ENCODE assay signal across 11 cellular contexts in genomic region chr9:112299514-112299913, GRCh38. TPM values are rescaled to one million over a fixed set of nuclear protein-coding genes. Genes with fewer than 3 reads are reported as not detected.
DNase-seq lines count a peak whose midpoint lies in the region; ATAC-seq and TF ChIP-seq lines count a peak whose summit lies in the region.
"Had no signal": no experiment of that assay in that cellular context is flagged by ENCODE, and none has a peak within 500 bp of the region (broad histone marks: within the 10 kb centered on the region; RNA-seq: fewer than 3 reads in every experiment).

No MANE protein-coding gene starts in this region.

- peak overlapping the region; percentile 40 for H3K27ac Mint-ChIP-seq in nephron progenitor cell
- H3K27ac Mint-ChIP-seq in progenitor cell of endocrine pancreas, result no peak overlapping the region

- TF ChIP-seq EP300 in esophagus muscularis mucosa (IDR thresholded peaks at IDR 0.05), result no peak

- peak; percentile 43 for DNase-seq in EL
- DNase-seq in NCI-H69 (lab: John Stamatoyannopoulos, UW), result peak; percentile 28
- DNase-seq in nephron progenitor cell, result no peak
- DNase-seq in kidney glomerular epithelial cell (lab: John Stamatoyannopoulos, UW), result no peak
- no peak for DNase-seq in progenitor cell of endocrine pancreas (ENCODE audit: low spot score, unreplicated experiment)
- no peak for DNase-seq in NCI-H345 treated with DMSO at 0.1 percent for 48 hours (lab: John Stamatoyannopoulos, UW; ENCODE audit: unreplicated experiment)
- DNase-seq in esophagus muscularis mucosa (ENCODE audit: extremely low spot score), result no peak
- DNase-seq: activated T-cell treated with anti-CD3 and anti-CD28 coated beads, Interleukin-2, amount 50 U/mL, for 4 hours; NCI-H1105 treated with DMSO at 0.1 percent for 48 hours; posterior cingulate gyrus had no signal

- H3K27me3 Mint-ChIP-seq in nephron progenitor cell (ENCODE audit: low read depth, poor library complexity), result no peaks in the 10 kb centered on the region
- no peaks in the 10 kb centered on the region for H3K27me3 Mint-ChIP-seq in progenitor cell of endocrine pancreas

- H3K4me1 ChIP-seq in esophagus muscularis mucosa, result peaks cover 6 to 17% (median 10%) of the 10 kb centered on the region in 4 donors

- TF ChIP-seq CTCF in nephron progenitor cell (IDR thresholded peaks at IDR 0.05), result no peak
- no peak for TF ChIP-seq CTCF in progenitor cell of endocrine pancreas (IDR thresholded peaks at IDR 0.05; ENCODE audit: unreplicated experiment)
- TF ChIP-seq CTCF in esophagus muscularis mucosa (IDR thresholded peaks at IDR 0.05), result no peak

- no peak for TF ChIP-seq POLR2A in esophagus muscularis mucosa (IDR thresholded peaks at IDR 0.05; ENCODE audit: low read depth)

- H3K9me3 ChIP-seq in esophagus muscularis mucosa, result no peaks in the 10 kb centered on the region

- H3K36me3 ChIP-seq in esophagus muscularis mucosa, result peaks cover 0 to 3% (median 0%) of the 10 kb centered on the region in 4 donors

- H3K27me3 ChIP-seq in esophagus muscularis mucosa, result no peaks in the 10 kb centered on the region

- peaks cover 48% of the 10 kb centered on the region for H3K36me3 Mint-ChIP-seq in nephron progenitor cell (ENCODE audit: low read depth)
- H3K36me3 Mint-ChIP-seq in progenitor cell of endocrine pancreas (ENCODE audit: insufficient read depth), result peaks cover 16% of the 10 kb centered on the region

- no peak overlapping the region for H3K27ac ChIP-seq in esophagus muscularis mucosa (replicated peaks in 1 of 4)

- intact Hi-C loops in esophagus muscularis mucosa (cut with DNase I), result no loop called here

- H3K4me1 Mint-ChIP-seq in nephron progenitor cell, result peaks cover 14% of the 10 kb centered on the region
- peaks cover 14% of the 10 kb centered on the region for H3K4me1 Mint-ChIP-seq in progenitor cell of endocrine pancreas (ENCODE audit: low read depth)

- H3K4me3 Mint-ChIP-seq in nephron progenitor cell, result no peak overlapping the region
- H3K4me3 Mint-ChIP-seq in progenitor cell of endocrine pancreas (ENCODE audit: low read depth), result no peak overlapping the region
- H3K4me3 Mint-ChIP-seq: activated T-cell treated with anti-CD3 and anti-CD28 coated beads, Interleukin-2, amount 50 U/mL, for 4 hours had no signal

- no peak overlapping the region for H3K4me3 ChIP-seq in esophagus muscularis mucosa

- H3K9me3 Mint-ChIP-seq in nephron progenitor cell, result no peaks in the 10 kb centered on the region
- H3K9me3 Mint-ChIP-seq in progenitor cell of endocrine pancreas (ENCODE audit: low read depth), result no peaks in the 10 kb centered on the region
- H3K9me3 Mint-ChIP-seq: activated T-cell treated with anti-CD3 and anti-CD28 coated beads, Interleukin-2, amount 50 U/mL, for 4 hours had no signal

- ATAC-seq in esophagus mucosa, result peak; percentile 91
- ATAC-seq: activated T-cell treated with anti-CD3 and anti-CD28 coated beads, Interleukin-2, amount 50 U/mL, for 4 hours had no signal

RNA-seq across cellular contexts. Expression of gene PTBP3, which starts 33.9 kb away (rescaled TPM):
- total RNA-seq in esophagus mucosa (165 TPM), progenitor cell of endocrine pancreas (67.1 and 72.8 TPM in 2 replicates), esophagus muscularis mucosa (10 to 100 TPM; 19.9 to 31.1 (median 25.5) TPM)

Comparison
In these comparisons a context has a peak if more than half of its experiments do, and no peak if none do; other contexts are left out.
1. DNase-seq: peak in EL (single experiment) and NCI-H69 (single experiment); none in nephron progenitor cell (single experiment), kidney glomerular epithelial cell (single experiment), progenitor cell of endocrine pancreas (single experiment), NCI-H345 treated with DMSO at 0.1 percent for 48 hours (single experiment) and esophagus muscularis mucosa (single experiment).